ENCODE assay signal across 13 cellular contexts in the genomic region with DNA sequence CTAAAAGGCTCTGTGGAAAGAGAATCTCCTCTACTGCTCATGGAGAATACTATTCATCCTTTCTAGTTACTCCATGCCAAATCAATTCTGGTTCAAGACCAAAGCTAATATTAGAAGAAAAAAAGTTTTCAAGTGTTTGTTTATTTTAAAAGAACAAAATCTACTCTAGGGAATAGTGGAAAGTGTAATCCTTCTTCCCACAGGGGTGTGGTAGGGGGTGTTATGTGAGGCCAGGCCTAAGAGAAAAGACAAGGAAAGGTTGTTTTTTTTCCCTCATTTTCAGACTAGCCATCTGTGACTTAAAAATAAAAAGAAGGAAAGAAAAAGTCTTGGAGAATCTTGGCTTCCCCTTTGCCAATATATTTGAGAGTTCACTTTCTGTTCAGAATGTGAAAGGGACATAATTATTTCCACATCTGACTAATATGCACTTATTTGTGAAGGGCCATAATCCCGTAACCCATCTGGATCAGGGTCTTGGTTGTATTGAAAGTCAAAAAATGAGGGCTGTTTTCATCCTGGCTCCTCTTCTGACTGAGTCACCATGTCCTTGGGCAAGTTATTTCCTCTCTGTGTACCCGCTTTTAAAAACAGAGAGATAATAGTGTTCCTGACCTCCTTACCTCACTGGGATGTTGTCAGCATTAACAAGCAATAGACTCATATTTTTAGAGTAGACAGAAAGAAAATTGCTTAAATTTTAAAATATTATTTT.
DNase-seq lines count a peak whose midpoint lies in the region; ATAC-seq, FAIRE-seq and TF ChIP-seq lines count a peak whose summit lies in the region.
"Had no signal": no experiment of that assay in that cellular context is flagged by ENCODE, and none has a peak within 500 bp of the region (broad histone marks: within the 10 kb centered on the region; RNA-seq: fewer than 3 reads in every experiment).

No MANE protein-coding gene starts in this region.

- H3K27ac ChIP-seq in adrenal gland (peak overlapping the region; percentile 61 to 78 (median 68)), sigmoid colon (peak overlapping the region in 3 of 4 donors; percentile 37 to 62 (median 42))
- H3K27ac ChIP-seq: C4-2B had no signal

- H3K36me3 Mint-ChIP-seq in activated naive CD4-positive, alpha-beta T cell treated with anti-CD3 and anti-CD28 coated beads, Interleukin-2, amount 10 ng/mL, durations not matched to agents 7 days and 5 days: no peaks in the 10 kb centered on the region

- no peak for TF ChIP-seq CTCF in adrenal gland (IDR thresholded peaks at IDR 0.05)
- TF ChIP-seq CTCF in fibroblast of villous mesenchyme (IDR thresholded peaks at IDR 0.05; ENCODE audit: insufficient read depth, low read depth, low read length): no peak
- TF ChIP-seq CTCF in sigmoid colon (IDR thresholded peaks at IDR 0.05): no peak

- TF ChIP-seq POLR2A in adrenal gland (IDR thresholded peaks at IDR 0.05) (peak in 1 of 2 donors; percentile 23), sigmoid colon (IDR thresholded peaks at IDR 0.05) (no peak)

- H3K27ac Mint-ChIP-seq in activated naive CD4-positive, alpha-beta T cell treated with anti-CD3 and anti-CD28 coated beads, Interleukin-2, amount 10 ng/mL, durations not matched to agents 7 days and 5 days: no peak overlapping the region

- H3K4me3 ChIP-seq in adrenal gland (no peak overlapping the region), fibroblast of villous mesenchyme (ENCODE audit: low read depth, low read length) (no peak overlapping the region), sigmoid colon (no peak overlapping the region)

- no peak for ATAC-seq in GM18907 (IDR thresholded peaks at IDR 0.05; ENCODE audit: unreplicated experiment)
- ATAC-seq: stimulated activated naive CD8-positive, alpha-beta T cell treated with anti-CD3 and anti-CD28 coated beads, Interleukin-15, Interleukin-2, amounts not matched to agents 100 U/mL and 50 U/mL, for 24 hours had no signal

- peak; percentile 28 for FAIRE-seq in G401.6 (lab: Jason Lieb, UNC)
- FAIRE-seq: TTC549 had no signal

- H3K4me1 Mint-ChIP-seq in activated naive CD4-positive, alpha-beta T cell treated with anti-CD3 and anti-CD28 coated beads, Interleukin-2, amount 10 ng/mL, durations not matched to agents 7 days and 5 days: no peaks in the 10 kb centered on the region

- H3K9me3 ChIP-seq in adrenal gland (replicated peaks in 1 of 3) (no peaks in the 10 kb centered on the region), sigmoid colon (no peaks in the 10 kb centered on the region)

- DNase-seq in adrenal gland: peak; percentile 29 to 71 (median 52)
- peak; percentile 83 for DNase-seq in fibroblast of villous mesenchyme (ENCODE audit: low read depth)
- no peak for DNase-seq in sigmoid colon
- DNase-seq in NCI-H446 treated with DMSO at 0.1 percent for 48 hours (lab: John Stamatoyannopoulos, UW): no peak
- no peak for DNase-seq in NCI-H1694 (lab: John Stamatoyannopoulos, UW)
- DNase-seq in activated naive CD4-positive, alpha-beta T cell treated with anti-CD3 and anti-CD28 coated beads, Interleukin-2, amount 10 ng/mL, durations not matched to agents 7 days and 5 days: no peak
- DNase-seq: mesendoderm; NK-92 treated with Interleukin-12 subunit alpha and Interleukin-12 subunit beta, amount 100 ng/mL, for 24 hours; stimulated activated naive CD8-positive, alpha-beta T cell treated with anti-CD3 and anti-CD28 coated beads, Interleukin-15, Interleukin-2, amounts not matched to agents 100 U/mL and 50 U/mL, for 24 hours had no signal

- intact Hi-C loops in adrenal gland (cut with DNase I) (no loop called here), sigmoid colon (cut with DNase I) (no loop called here)

- no peak overlapping the region for H3K4me3 Mint-ChIP-seq in activated naive CD4-positive, alpha-beta T cell treated with anti-CD3 and anti-CD28 coated beads, Interleukin-2, amount 10 ng/mL, durations not matched to agents 7 days and 5 days

- H3K36me3 ChIP-seq in adrenal gland (replicated peaks in 1 of 2): no peaks in the 10 kb centered on the region
- H3K36me3 ChIP-seq in sigmoid colon: no peaks in the 10 kb centered on the region

- peaks cover 42 to 58% of the 10 kb centered on the region in 2 donors for H3K4me1 ChIP-seq in adrenal gland (replicated peaks in 1 of 2)
- peaks cover 0 to 18% (median 10%) of the 10 kb centered on the region in 4 donors for H3K4me1 ChIP-seq in sigmoid colon

- WGBS in adrenal gland, 4 donors: 19 to 34% (median 23%) methylated on average over 2 of the region's 2 CpGs
- 85 to 87% methylated on average over 2 of the region's 2 CpGs for WGBS in sigmoid colon, 2 donors

- H3K27me3 Mint-ChIP-seq in activated naive CD4-positive, alpha-beta T cell treated with anti-CD3 and anti-CD28 coated beads, Interleukin-2, amount 10 ng/mL, durations not matched to agents 7 days and 5 days: no peaks in the 10 kb centered on the region

- no peaks in the 10 kb centered on the region for H3K27me3 ChIP-seq in adrenal gland
- H3K27me3 ChIP-seq in sigmoid colon: no peaks in the 10 kb centered on the region

- TF ChIP-seq EP300 in sigmoid colon (IDR thresholded peaks at IDR 0.05): no peak

- H3K9me3 Mint-ChIP-seq in activated naive CD4-positive, alpha-beta T cell treated with anti-CD3 and anti-CD28 coated beads, Interleukin-2, amount 10 ng/mL, durations not matched to agents 7 days and 5 days: no peaks in the 10 kb centered on the region

- CTCF ChIA-PET in activated naive CD4-positive, alpha-beta T cell treated with anti-CD3 and anti-CD28 coated beads, Interleukin-2, amount 10 ng/mL, durations not matched to agents 7 days and 5 days (lab: Charles Lee): no interaction called here

Comparison
In these comparisons a context has a peak if more than half of its experiments do, and no peak if none do; other contexts are left out.
1. DNase-seq: peak in adrenal gland (7 of 7) and fibroblast of villous mesenchyme (single experiment); none in sigmoid colon (single experiment), NCI-H446 treated with DMSO at 0.1 percent for 48 hours (single experiment), NCI-H1694 (single experiment) and activated naive CD4-positive, alpha-beta T cell treated with anti-CD3 and anti-CD28 coated beads, Interleukin-2, amount 10 ng/mL, durations not matched to agents 7 days and 5 days (single experiment).